11 cellular contexts compared by ENCODE assay signal in the genomic region with DNA sequence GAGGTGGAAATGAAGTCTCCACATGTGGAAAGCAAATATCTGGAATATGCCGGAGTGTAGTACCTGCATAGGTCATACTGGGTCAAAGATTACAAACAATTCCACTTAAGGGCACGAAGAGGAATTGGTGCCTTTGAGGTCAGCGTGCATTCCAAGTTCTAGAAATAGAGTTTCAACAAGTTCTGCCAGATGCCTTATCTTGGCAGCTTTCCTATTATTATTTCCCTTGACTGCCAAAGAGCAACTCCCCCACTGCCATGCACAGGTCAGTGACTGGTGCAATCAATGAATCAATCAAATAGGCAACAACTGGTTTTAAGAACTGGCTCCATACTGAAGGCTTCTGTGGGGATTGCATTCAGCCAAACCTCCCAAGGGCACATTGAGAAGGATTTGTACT.
A peak's percentile ranks its signal among the peaks of the same experiment; 100 is the strongest.
DNase-seq lines count a peak whose midpoint lies in the region; ATAC-seq, FAIRE-seq and TF ChIP-seq lines count a peak whose summit lies in the region.
"Had no signal": no experiment of that assay in that cellular context is flagged by ENCODE, and none has a peak within 500 bp of the region (broad histone marks: within the 10 kb centered on the region; RNA-seq: fewer than 3 reads in every experiment).

No MANE protein-coding gene starts in this region.

- no peaks in the 10 kb centered on the region for H3K36me3 ChIP-seq in neuronal stem cell (replicated peaks in 1 of 2; ENCODE audit: control insufficient read depth in 2 of 2, insufficient read depth in 2 of 2, low read length in 2 of 2)
- H3K36me3 ChIP-seq: colonic mucosa had no signal

- H3K27me3 ChIP-seq in neuronal stem cell (ENCODE audit: control insufficient read depth in 3 of 3, insufficient read depth in 3 of 3, low read depth in 1 of 3, low read length in 3 of 3), result no peaks in the 10 kb centered on the region
- H3K27me3 ChIP-seq: colonic mucosa had no signal

- H3K4me1 ChIP-seq in neuronal stem cell (ENCODE audit: control insufficient read depth in 2 of 2, insufficient read depth in 1 of 2, low read depth in 1 of 2, low read length in 2 of 2), result peaks cover 0 to 20% of the 10 kb centered on the region in 2 donors
- H3K4me1 ChIP-seq: colonic mucosa had no signal

- peak overlapping the region; percentile 93 for H3K27ac ChIP-seq in neuronal stem cell (replicated peaks; ENCODE audit: low read length)
- H3K27ac ChIP-seq: colonic mucosa had no signal

- WGBS in neuronal stem cell (ENCODE audit: extremely low coverage in 2 of 2, insufficient read length in 2 of 2, insufficient replicate concordance in 1 of 2), 2 donors, result no CpG with 5 or more reads among the region's 3 CpGs

- H2AFZ ChIP-seq in neuronal stem cell (ENCODE audit: low read length), result no peak overlapping the region

- TF ChIP-seq CTCF in GM10266 (IDR thresholded peaks at IDR 0.05; ENCODE audit: control insufficient read depth, insufficient read depth, low read depth, missing control alignments), result no peak

- peak; percentile 52 for DNase-seq in AG20443 (ENCODE audit: low spot score)
- DNase-seq in RCC 7860 (ENCODE audit: low spot score), result peak; percentile 70
- DNase-seq in fibroblast of peridontal ligament (ENCODE audit: extremely low read depth), result peak; percentile 73
- DNase-seq in neuronal stem cell (ENCODE audit: low spot score), result no peak
- no peak for DNase-seq in GM10266 (ENCODE audit: extremely low spot score)
- DNase-seq: colonic mucosa; stimulated activated CD4-positive, alpha-beta T cell treated with anti-CD3 and anti-CD28 coated beads, Interleukin-4, amount 100 ng/mL, for 4 hours; T-helper 1 cell had no signal

- no peak overlapping the region for H3K9ac ChIP-seq in neuronal stem cell (ENCODE audit: low read depth, low read length, poor library complexity)

- no peak overlapping the region for H2BK12ac ChIP-seq in neuronal stem cell (ENCODE audit: low read length)

- no peak overlapping the region for H2AK5ac ChIP-seq in neuronal stem cell (ENCODE audit: low read depth, low read length)

- no peak overlapping the region for H3K23ac ChIP-seq in neuronal stem cell (ENCODE audit: low read depth, low read length, poor library complexity)

- H3K14ac ChIP-seq in neuronal stem cell (ENCODE audit: low read length), result no peak overlapping the region

- no peak overlapping the region for H4K91ac ChIP-seq in neuronal stem cell (ENCODE audit: low read depth, low read length, poor library complexity)

- H2BK120ac ChIP-seq in neuronal stem cell (ENCODE audit: low read depth, low read length), result no peak overlapping the region

- peak; percentile 68 for FAIRE-seq in RCC 7860 (lab: Jason Lieb, UNC)

- H3K4me3 ChIP-seq in neuronal stem cell (ENCODE audit: low read length in 2 of 2), result no peak overlapping the region
- H3K4me3 ChIP-seq: colonic mucosa had no signal

- H3K4me2 ChIP-seq in neuronal stem cell (ENCODE audit: insufficient read depth, low read length, poor library complexity, severe bottlenecking), result peak overlapping the region; percentile 12

- no peak overlapping the region for H3K18ac ChIP-seq in neuronal stem cell (ENCODE audit: low read length)

- H2BK5ac ChIP-seq in neuronal stem cell (ENCODE audit: low read length), result peak overlapping the region; percentile 48

- no peaks in the 10 kb centered on the region for H3K79me1 ChIP-seq in neuronal stem cell (ENCODE audit: low read depth, low read length)

- H4K8ac ChIP-seq in neuronal stem cell (ENCODE audit: low read depth, low read length), result no peak overlapping the region

- no peak overlapping the region for H3K4ac ChIP-seq in neuronal stem cell (ENCODE audit: low read length)

- H2BK15ac ChIP-seq in neuronal stem cell (ENCODE audit: low read length), result no peak overlapping the region

- ATAC-seq in GM18520 (IDR thresholded peaks at IDR 0.05; ENCODE audit: unreplicated experiment), result no peak
- no peak for ATAC-seq in HG02642 (IDR thresholded peaks at IDR 0.05; ENCODE audit: poor library complexity, unreplicated experiment)
- ATAC-seq in HG03521 (IDR thresholded peaks at IDR 0.05; ENCODE audit: unreplicated experiment), result no peak

- no peaks in the 10 kb centered on the region for H3K9me3 ChIP-seq in neuronal stem cell (replicated peaks in 1 of 2; ENCODE audit: control insufficient read depth in 2 of 2, insufficient read depth in 1 of 2, low read depth in 1 of 2, low read length in 2 of 2)
- H3K9me3 ChIP-seq: colonic mucosa had no signal

Comparison
In these comparisons a context has a peak if more than half of its experiments do, and no peak if none do; other contexts are left out.
1. DNase-seq: peak in AG20443 (single experiment), RCC 7860 (single experiment) and fibroblast of peridontal ligament (single experiment); none in neuronal stem cell (single experiment) and GM10266 (single experiment).